8 cellular contexts compared by ENCODE assay signal in genomic region chr6:43644940-43645612, GRCh38. TPM values are rescaled to one million over a fixed set of nuclear protein-coding genes. Genes with fewer than 3 reads are reported as not detected.
DNase-seq lines count a peak whose midpoint lies in the region; ATAC-seq and TF ChIP-seq lines count a peak whose summit lies in the region.

RSPH9 (plus strand) TSS chr6:43645036; CDS start chr6:43645099, 63 bp downstream.

- H3K4me1 Mint-ChIP-seq in MCF 10A (ENCODE audit: insufficient read depth, unreplicated experiment), result no peaks in the 10 kb centered on the region

- peak within 1 kb of the TSS; percentile 38 to 74 (median 60) for H3K4me3 ChIP-seq in breast epithelium
- H3K4me3 ChIP-seq in right cardiac atrium (ENCODE audit: low read length), result peak within 1 kb of the TSS; percentile 60
- peak within 1 kb of the TSS; percentile 56 for H3K4me3 ChIP-seq in skeletal muscle cell (ENCODE audit: low read depth, low read length)

- no peaks in the 10 kb centered on the region for H3K4me1 ChIP-seq in breast epithelium
- H3K4me1 ChIP-seq in right cardiac atrium (ENCODE audit: control insufficient read depth, insufficient read depth, low read length), result no peaks in the 10 kb centered on the region

- no peaks in the 10 kb centered on the region for H3K9me3 ChIP-seq in breast epithelium
- no peaks in the 10 kb centered on the region for H3K9me3 ChIP-seq in right cardiac atrium (ENCODE audit: control insufficient read depth, low read length)

- H3K27me3 ChIP-seq in breast epithelium (no peaks in the 10 kb centered on the region), right cardiac atrium (ENCODE audit: control insufficient read depth, insufficient read depth) (no peaks in the 10 kb centered on the region)

- BruUV-seq in MCF 10A (replicated peaks; lab: Mats Ljungman, UMichigan), result no TSS peak

- H3K36me3 Mint-ChIP-seq in MCF 10A (ENCODE audit: insufficient read depth, unreplicated experiment), result peaks cover 17% of the 10 kb centered on the region

- CTCF ChIA-PET in MCF 10A (lab: Yijun Ruan, JAX), result interaction anchor here (0.5 to 1.8 kb wide), 3 partner anchors 25 to 601 kb away, joined by 3 to 5 read pairs (median 3); no protein-coding TSS in a partner anchor

- no peak within 1 kb of the TSS for H3K4me3 Mint-ChIP-seq in MCF 10A (ENCODE audit: unreplicated experiment)

- no peak for TF ChIP-seq POLR2A in breast epithelium (IDR thresholded peaks at IDR 0.05)

- intact Hi-C loops in breast epithelium (cut with DNase I; ENCODE audit: low total_unique reads) (loop anchor here (1.0 kb wide), 1 partner anchor 16 kb away; no protein-coding TSS in a partner anchor), MCF 10A (cut with micrococcal nuclease) (no loop called here), right cardiac atrium (cut with DNase I) (no loop called here)

- H3K27ac Mint-ChIP-seq in MCF 10A (ENCODE audit: low read depth, unreplicated experiment), result no peak within 1 kb of the TSS

- peak within 1 kb of the TSS; percentile 71 to 85 for H3K27ac ChIP-seq in breast epithelium
- H3K27ac ChIP-seq in right cardiac atrium (ENCODE audit: low read length), result no peak within 1 kb of the TSS

- H3K36me3 ChIP-seq in breast epithelium, result no peaks in the 10 kb centered on the region

- POLR2A ChIA-PET in MCF 10A (lab: Yijun Ruan, JAX), result no interaction called here

- DNase-seq in breast epithelium (ENCODE audit: low spot score in 2 of 2), result peak in 1 of 2 donors; percentile 80
- no peak for DNase-seq in MCF 10A (ENCODE audit: unreplicated experiment)
- DNase-seq in RPMI7951 (ENCODE audit: low read depth), result peak; percentile 81
- peak; percentile 30 for DNase-seq in activated naive CD8-positive, alpha-beta T cell treated with anti-CD3 and anti-CD28 coated beads, Interleukin-2, amount 50 U/mL, for 16 hours (ENCODE audit: low read depth, low spot score)
- peak; percentile 79 to 90 (median 89) for DNase-seq in right cardiac atrium
- DNase-seq in skeletal muscle cell (ENCODE audit: low read depth), result peak; percentile 48
- DNase-seq in NCI-H2171 treated with DMSO at 0.1 percent for 48 hours (lab: John Stamatoyannopoulos, UW), result no peak
- DNase-seq in medulla oblongata (ENCODE audit: extremely low spot score), result no peak

- H3K27me3 Mint-ChIP-seq in MCF 10A (ENCODE audit: insufficient read depth, unreplicated experiment), result no peaks in the 10 kb centered on the region

- no peaks in the 10 kb centered on the region for H3K9me3 Mint-ChIP-seq in MCF 10A (ENCODE audit: unreplicated experiment)

- peak; percentile 88 to 89 for ATAC-seq in right cardiac atrium

- 2% methylated on average over 52 of the region's 52 CpGs for WGBS in right cardiac atrium

- no peak for TF ChIP-seq CTCF in breast epithelium (IDR thresholded peaks at IDR 0.05)
- no peak for TF ChIP-seq CTCF in MCF 10A (IDR thresholded peaks at IDR 0.05; ENCODE audit: unreplicated experiment)

RNA-seq across cellular contexts. Expression of gene RSPH9, which starts in this region (rescaled TPM):
- not detected for total RNA-seq in breast epithelium
- total RNA-seq in MCF 10A (2022), result not detected in 2 replicates
- total RNA-seq in RPMI7951 (2014; rRNA removed; shearing (Covaris generic)), result 1.1 and 1.3 TPM in 2 replicates
- under 1 TPM in 3 of 4 donors, not detected in 1; 0.11 to 0.18 (median 0.14) TPM for total RNA-seq in right cardiac atrium
- 0.29 TPM for polyA plus RNA-seq in right cardiac atrium

Comparison
In these comparisons a context has a peak if more than half of its experiments do, and no peak if none do; other contexts are left out.
1. Peak in DNase-seq, ATAC-seq and H3K4me3 ChIP-seq in right cardiac atrium; RNA of the gene not detected or under 1 TPM.
2. DNase-seq: peak in RPMI7951 (single experiment), activated naive CD8-positive, alpha-beta T cell treated with anti-CD3 and anti-CD28 coated beads, Interleukin-2, amount 50 U/mL, for 16 hours (single experiment) and skeletal muscle cell (single experiment); none in MCF 10A (single experiment), NCI-H2171 treated with DMSO at 0.1 percent for 48 hours (single experiment) and medulla oblongata (single experiment).
3. Peak in every context shown above with its lines, with median percentiles within 50 percentile points of each other: H3K4me3 ChIP-seq.